15 cellular contexts compared by ENCODE assay signal in the genomic region with DNA sequence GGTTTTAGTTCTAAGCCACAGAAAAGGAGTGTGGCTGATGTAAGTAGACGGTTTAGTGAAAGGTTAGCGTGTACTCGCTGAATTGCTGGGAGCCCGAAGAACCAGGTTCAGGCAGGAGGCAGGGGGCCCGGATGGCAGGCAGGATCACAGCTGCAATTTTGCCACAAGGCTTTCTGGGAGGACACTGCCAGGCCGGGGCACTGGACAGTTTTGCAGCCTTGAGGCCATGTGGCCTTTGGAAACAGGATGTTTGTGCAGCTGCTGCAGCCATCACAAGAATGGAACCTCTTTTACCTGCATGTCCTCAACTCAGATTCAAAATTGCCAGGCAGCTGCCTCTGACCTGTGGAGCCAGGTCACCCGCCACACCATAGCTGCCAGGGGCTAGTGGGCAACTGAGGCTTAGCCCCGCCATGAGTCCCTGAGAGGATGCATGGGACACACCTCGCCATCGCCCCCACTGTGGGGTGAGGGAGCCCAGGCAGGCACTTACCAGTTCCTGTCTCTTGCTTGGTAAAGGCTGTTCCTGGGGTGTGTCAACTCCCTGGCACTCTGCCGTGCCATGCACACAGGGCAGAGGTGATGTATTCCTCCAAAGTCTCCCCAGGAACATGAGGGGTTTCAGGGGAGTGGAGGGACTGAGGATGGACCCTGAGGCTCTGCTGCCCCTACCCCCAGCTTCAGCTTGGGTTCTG.
DNase-seq lines count a peak whose midpoint lies in the region; ATAC-seq and TF ChIP-seq lines count a peak whose summit lies in the region.
"Had no signal": no experiment of that assay in that cellular context is flagged by ENCODE, and none has a peak within 500 bp of the region (broad histone marks: within the 10 kb centered on the region; RNA-seq: fewer than 3 reads in every experiment).

No MANE protein-coding gene starts in this region.

- intact Hi-C loops in IMR-90 (cut with micrococcal nuclease) (no loop called here), posterior vena cava (cut with DNase I) (no loop called here), ascending aorta (cut with DNase I) (no loop called here)

- H3K79me1 ChIP-seq in IMR-90 (ENCODE audit: low read depth in 1 of 2, low read length in 2 of 2): no peaks in the 10 kb centered on the region

- H3K4me3 ChIP-seq in IMR-90 (ENCODE audit: insufficient read depth, low read depth, low read length) (no peak overlapping the region), ascending aorta (no peak overlapping the region)
- H3K4me3 ChIP-seq: SK-N-MC had no signal

- CTCF ChIA-PET in IMR-90 (lab: Yijun Ruan, JAX): no interaction called here

- H2AFZ ChIP-seq in IMR-90 (replicated peaks; ENCODE audit: low read length, poor library complexity): no peak overlapping the region

- H4K8ac ChIP-seq in IMR-90 (ENCODE audit: low read depth in 2 of 2, low read length in 2 of 2): no peak overlapping the region

- H2BK20ac ChIP-seq in IMR-90 (ENCODE audit: low read depth, low read length): no peak overlapping the region

- POLR2A ChIA-PET in IMR-90 (lab: Charles Lee; ENCODE audit: unreplicated experiment): no interaction called here

- H3K27me3 ChIP-seq in IMR-90 (ENCODE audit: control insufficient read depth, insufficient read depth, low read length) (no peaks in the 10 kb centered on the region), ascending aorta (no peaks in the 10 kb centered on the region)

- H3K14ac ChIP-seq in IMR-90 (replicated peaks; ENCODE audit: low read depth, low read length): no peak overlapping the region

- H2AK9ac ChIP-seq in IMR-90 (replicated peaks; ENCODE audit: low read depth, low read length, poor library complexity): peak overlapping the region; percentile 29

- no peak for ATAC-seq in IMR-90 (ENCODE audit: low read depth)
- ATAC-seq: HCT116 had no signal

- H2BK120ac ChIP-seq in IMR-90 (ENCODE audit: low read depth, low read length): no peak overlapping the region

- H3K4me1 ChIP-seq in IMR-90 (ENCODE audit: control insufficient read depth, insufficient read depth, low read length) (peaks cover 7% of the 10 kb centered on the region), ascending aorta (no peaks in the 10 kb centered on the region)

- H3K9me3 ChIP-seq in IMR-90 (ENCODE audit: control insufficient read depth, insufficient read depth, low read length): no peaks in the 10 kb centered on the region
- no peaks in the 10 kb centered on the region for H3K9me3 ChIP-seq in ascending aorta

- TF ChIP-seq CTCF in IMR-90 (conservative IDR thresholded peaks at IDR 0.05; ENCODE audit: low read depth, low read length) (no peak), ascending aorta (IDR thresholded peaks at IDR 0.05) (no peak)

- H2AK5ac ChIP-seq in IMR-90 (ENCODE audit: low read depth, low read length): no peak overlapping the region

- H4K20me1 ChIP-seq in IMR-90 (ENCODE audit: insufficient read depth, low read length): no peaks in the 10 kb centered on the region

- H3K36me3 ChIP-seq in IMR-90 (ENCODE audit: control insufficient read depth, insufficient read depth, low read length) (no peaks in the 10 kb centered on the region), ascending aorta (no peaks in the 10 kb centered on the region)

- in situ Hi-C loops in IMR-90 (cut with MboI; ENCODE audit: low sequenced_read_pairs): no loop called here

- TF ChIP-seq POLR2A in IMR-90 (IDR thresholded peaks at IDR 0.05; ENCODE audit: low read depth, low read length): no peak

- WGBS in IMR-90 (ENCODE audit: extremely low coverage in 2 of 2, insufficient read length in 1 of 2), 2 experiments: 95% methylated on average over 3 of the region's 11 CpGs; no CpG with 5 or more reads in 1 of the 2 experiments

- H2BK5ac ChIP-seq in IMR-90 (ENCODE audit: low read depth, low read length, poor library complexity, severe bottlenecking): no peak overlapping the region

- H3K18ac ChIP-seq in IMR-90 (ENCODE audit: low read depth, low read length): no peak overlapping the region

- H3K9me1 ChIP-seq in IMR-90 (ENCODE audit: insufficient read depth, low read length): peaks cover 12% of the 10 kb centered on the region

- H4K91ac ChIP-seq in IMR-90 (ENCODE audit: insufficient read depth, low read depth, low read length): no peak overlapping the region

- no peak overlapping the region for H3K4me2 ChIP-seq in IMR-90 (ENCODE audit: low read depth, low read length)

- H3K9ac ChIP-seq in IMR-90 (ENCODE audit: low read depth, low read length): no peak overlapping the region

- H3K23ac ChIP-seq in IMR-90 (ENCODE audit: low read depth, low read length): no peak overlapping the region

- H4K5ac ChIP-seq in IMR-90 (ENCODE audit: low read depth, low read length): no peak overlapping the region

- H3K56ac ChIP-seq in IMR-90 (ENCODE audit: extremely low read depth, insufficient read depth, low read length): no peak overlapping the region

- H2BK15ac ChIP-seq in IMR-90 (ENCODE audit: low read depth, low read length): no peak overlapping the region

- no peak overlapping the region for H3K27ac ChIP-seq in IMR-90 (ENCODE audit: insufficient read depth, low read length)
- no peak overlapping the region for H3K27ac ChIP-seq in ascending aorta
- H3K27ac ChIP-seq: C4-2B, HL-60, SK-N-MC had no signal

- no peak overlapping the region for H3K4ac ChIP-seq in IMR-90 (ENCODE audit: low read depth, low read length)

- dilution Hi-C loops in IMR-90 (cut with HindIII; ENCODE audit: low sequenced_read_pairs, unreplicated experiment): no loop called here

- BruUV-seq in IMR-90 (replicated peaks; lab: Mats Ljungman, UMichigan): no TSS peak

- no peak for TF ChIP-seq RAD21 in IMR-90 (IDR thresholded peaks at IDR 0.05; ENCODE audit: low read length)

- peak; percentile 66 for DNase-seq in DMS153 (lab: John Stamatoyannopoulos, UW)
- no peak for DNase-seq in IMR-90
- DNase-seq in RPMI7951 (ENCODE audit: low read depth): peak; percentile 15
- DNase-seq in posterior vena cava (ENCODE audit: low spot score): peak; percentile 74
- DNase-seq in dermis blood vessel endothelial cell: no peak
- DNase-seq in KG1 (lab: John Stamatoyannopoulos, UW): no peak
- no peak for DNase-seq in ascending aorta (ENCODE audit: low spot score in 2 of 2)
- DNase-seq: NCI-H1436, NCI-H226, NCI-H526 treated with DMSO at 0.1 percent for 48 hours, T-helper 1 cell had no signal

TF ChIP-seq in IMR-90, 13 proteins besides CTCF, POLR2A, EP300 and RAD21:
- TF ChIP-seq RFX5 (IDR thresholded peaks at IDR 0.05; ENCODE audit: low read depth, low read length) (no peak), BHLHE40 (IDR thresholded peaks at IDR 0.05; ENCODE audit: low read depth, low read length) (no peak), FOS (IDR thresholded peaks at IDR 0.05; ENCODE audit: low read depth, low read length) (no peak), SMC3 (IDR thresholded peaks at IDR 0.05; ENCODE audit: low read depth, low read length) (no peak), CEBPB (IDR thresholded peaks at IDR 0.05; ENCODE audit: low read depth, low read length) (no peak), CHD1 (IDR thresholded peaks at IDR 0.05; ENCODE audit: low read depth, low read length) (no peak), RCOR1 (IDR thresholded peaks at IDR 0.05; ENCODE audit: insufficient replicate concordance, low read length) (no peak), MAZ (IDR thresholded peaks at IDR 0.05; ENCODE audit: borderline replicate concordance, low read depth, low read length) (no peak), NFE2L2 (IDR thresholded peaks at IDR 0.05; ENCODE audit: low read depth, low read length) (no peak)
- TF ChIP-seq, protein P1, sequence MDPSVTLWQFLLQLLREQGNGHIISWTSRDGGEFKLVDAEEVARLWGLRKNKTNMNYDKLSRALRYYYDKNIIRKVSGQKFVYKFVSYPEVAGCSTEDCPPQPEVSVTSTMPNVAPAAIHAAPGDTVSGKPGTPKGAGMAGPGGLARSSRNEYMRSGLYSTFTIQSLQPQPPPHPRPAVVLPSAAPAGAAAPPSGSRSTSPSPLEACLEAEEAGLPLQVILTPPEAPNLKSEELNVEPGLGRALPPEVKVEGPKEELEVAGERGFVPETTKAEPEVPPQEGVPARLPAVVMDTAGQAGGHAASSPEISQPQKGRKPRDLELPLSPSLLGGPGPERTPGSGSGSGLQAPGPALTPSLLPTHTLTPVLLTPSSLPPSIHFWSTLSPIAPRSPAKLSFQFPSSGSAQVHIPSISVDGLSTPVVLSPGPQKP (IDR thresholded peaks at IDR 0.05; ENCODE audit: borderline replicate concordance, low read depth, low read length): no peak
- TF ChIP-seq, protein P2, sequence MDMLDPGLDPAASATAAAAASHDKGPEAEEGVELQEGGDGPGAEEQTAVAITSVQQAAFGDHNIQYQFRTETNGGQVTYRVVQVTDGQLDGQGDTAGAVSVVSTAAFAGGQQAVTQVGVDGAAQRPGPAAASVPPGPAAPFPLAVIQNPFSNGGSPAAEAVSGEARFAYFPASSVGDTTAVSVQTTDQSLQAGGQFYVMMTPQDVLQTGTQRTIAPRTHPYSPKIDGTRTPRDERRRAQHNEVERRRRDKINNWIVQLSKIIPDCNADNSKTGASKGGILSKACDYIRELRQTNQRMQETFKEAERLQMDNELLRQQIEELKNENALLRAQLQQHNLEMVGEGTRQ (IDR thresholded peaks at IDR 0.05; ENCODE audit: low read depth, low read length): no peak

Comparison
In these comparisons a context has a peak if more than half of its experiments do, and no peak if none do; other contexts are left out.
1. DNase-seq: peak in DMS153 (single experiment), RPMI7951 (single experiment) and posterior vena cava (single experiment); none in IMR-90 (single experiment), dermis blood vessel endothelial cell (single experiment), KG1 (single experiment) and ascending aorta (0 of 2).